Comparison of ENCODE assay signal across 8 cellular contexts in the genomic region with DNA sequence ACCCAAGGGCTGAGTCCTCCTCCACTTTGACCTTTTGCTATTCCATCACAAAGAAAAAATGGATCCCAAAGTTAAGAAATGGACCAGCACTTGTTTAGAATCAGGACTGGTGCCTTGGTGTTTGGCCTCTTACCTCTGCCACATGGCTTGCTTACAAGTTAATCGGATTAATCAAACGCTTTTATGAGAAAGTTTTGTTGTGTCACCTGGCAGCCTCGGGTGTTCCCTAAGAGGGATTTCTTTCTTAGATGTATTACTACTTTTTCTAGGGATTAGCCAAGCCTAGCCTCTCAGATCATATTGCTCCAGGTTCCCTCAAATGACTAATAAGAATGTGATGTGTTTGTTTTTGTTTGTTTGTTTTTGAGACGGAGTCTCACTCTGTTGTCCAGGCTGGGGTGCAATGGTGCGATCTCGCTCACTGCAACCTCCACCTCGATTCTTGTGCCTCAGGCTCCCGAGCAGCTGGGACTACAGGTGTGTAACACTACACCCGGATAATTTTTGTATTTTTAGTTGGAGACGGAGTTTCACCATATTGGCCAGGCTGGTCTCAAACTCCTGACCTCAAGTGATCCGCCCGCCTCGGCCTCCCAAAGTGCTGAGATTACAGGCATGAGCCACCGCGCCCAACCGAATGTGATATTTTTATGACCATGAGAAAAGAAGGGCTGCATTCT. TPM values are rescaled to one million over a fixed set of nuclear protein-coding genes. Genes with fewer than 3 reads are reported as not detected.
A peak's percentile ranks its signal among the peaks of the same experiment; 100 is the strongest.
DNase-seq lines count a peak whose midpoint lies in the region; ATAC-seq, FAIRE-seq and TF ChIP-seq lines count a peak whose summit lies in the region.

No MANE protein-coding gene starts in this region.

- H3K27me3 ChIP-seq in heart right ventricle = no peaks in the 10 kb centered on the region
- H3K27me3 ChIP-seq in K562 (ENCODE audit: control insufficient read depth in 2 of 2, insufficient read depth in 2 of 2, low read length in 2 of 2) = no peaks in the 10 kb centered on the region
- no peaks in the 10 kb centered on the region for H3K27me3 ChIP-seq in mesenchymal stem cell (ENCODE audit: control insufficient read depth in 1 of 2, insufficient read depth in 1 of 2, low read length in 2 of 2)
- no peaks in the 10 kb centered on the region for H3K27me3 ChIP-seq in vagina

- peak overlapping the region; percentile 61 for H2BK120ac ChIP-seq in mesenchymal stem cell (ENCODE audit: low read depth, low read length)

- TF ChIP-seq POLR2A in K562 (conservative IDR thresholded peaks at IDR 0.05) (no peak), vagina (IDR thresholded peaks at IDR 0.05) (no peak)

- H2BK15ac ChIP-seq in mesenchymal stem cell (ENCODE audit: low read depth, poor library complexity, severe bottlenecking) = no peak overlapping the region

- peaks cover 4 to 39% (median 31%) of the 10 kb centered on the region in 9 donors for H3K4me1 ChIP-seq in heart right ventricle
- peaks cover 12 to 19% of the 10 kb centered on the region in 2 experiments for H3K4me1 ChIP-seq in K562 (replicated peaks in 1 of 2; ENCODE audit: control insufficient read depth in 2 of 2, insufficient read depth in 2 of 2, low read length in 2 of 2)
- H3K4me1 ChIP-seq in mesenchymal stem cell (ENCODE audit: control insufficient read depth, insufficient read depth, low read depth, low read length) = peaks cover 10% of the 10 kb centered on the region
- H3K4me1 ChIP-seq in vagina = peaks cover 30% of the 10 kb centered on the region

- no peaks in the 10 kb centered on the region for H3K9me3 ChIP-seq in heart right ventricle
- H3K9me3 ChIP-seq in K562 (replicated peaks; ENCODE audit: control insufficient read depth, insufficient read depth, low read depth, low read length) = no peaks in the 10 kb centered on the region
- H3K9me3 ChIP-seq in mesenchymal stem cell (ENCODE audit: control insufficient read depth, low read length) = no peaks in the 10 kb centered on the region
- no peaks in the 10 kb centered on the region for H3K9me3 ChIP-seq in vagina

- H3K18ac ChIP-seq in mesenchymal stem cell (ENCODE audit: low read depth in 1 of 2, low read length in 2 of 2) = peak overlapping the region; percentile 37 to 96

- peak overlapping the region; percentile 65 for H2AK5ac ChIP-seq in mesenchymal stem cell (ENCODE audit: low read length, severe bottlenecking)

- no peak for ATAC-seq in heart right ventricle
- no peak for ATAC-seq in left cardiac atrium
- no peak for ATAC-seq in K562

- no peak for TF ChIP-seq RAD21 in K562 (CRISPR knock-in tag; conservative IDR thresholded peaks at IDR 0.05 in 1 of 2, IDR thresholded peaks at IDR 0.05 in 1 of 2)

- H3K4me2 ChIP-seq in K562 (ENCODE audit: insufficient read depth, low read length) (peak overlapping the region; percentile 94), mesenchymal stem cell (ENCODE audit: low read length, poor library complexity, severe bottlenecking) (peak overlapping the region; percentile 86)

- H3K9ac ChIP-seq in K562 (ENCODE audit: insufficient read depth in 1 of 2, low read depth in 2 of 2, low read length in 2 of 2) (peak overlapping the region; percentile 80 to 95), mesenchymal stem cell (ENCODE audit: low read length) (peak overlapping the region; percentile 98)

- H3K23ac ChIP-seq in mesenchymal stem cell (ENCODE audit: low read length in 2 of 2) = no peak overlapping the region

- no peaks in the 10 kb centered on the region for H3K9me1 ChIP-seq in K562 (ENCODE audit: control insufficient read depth, insufficient read depth, low read length)

- H2AFZ ChIP-seq in K562 (ENCODE audit: low read depth, low read length) (peak overlapping the region; percentile 98), mesenchymal stem cell (ENCODE audit: low read depth, low read length) (no peak overlapping the region)

- no peak overlapping the region for H3K14ac ChIP-seq in mesenchymal stem cell (ENCODE audit: low read length in 2 of 2)

- POLR2A ChIA-PET in K562 (lab: Yijun Ruan, JAX) = interaction anchor here (0.6 to 4.2 kb wide), 5 partner anchors 13 to 741 kb away, joined by 3 to 26 read pairs (median 6); no protein-coding TSS in a partner anchor

- intact Hi-C loops in heart right ventricle (cut with DNase I) (loop anchor here in 5 of 10 donors (1.0 to 10.0 kb wide), 5 partner anchors 11 to 344 kb away; a partner anchor contains a TSS), left cardiac atrium (cut with DNase I) (no loop called here), K562 (cut with micrococcal nuclease) (loop anchor here (5.0 kb wide), 1 partner anchor 227 kb away; no protein-coding TSS in a partner anchor), vagina (cut with DNase I) (loop anchor here (10.0 kb wide), 1 partner anchor 514 kb away; a partner anchor contains a TSS)

- H2BK5ac ChIP-seq in mesenchymal stem cell (ENCODE audit: low read depth, low read length, poor library complexity, severe bottlenecking) = peak overlapping the region; percentile 86

- peak overlapping the region; percentile 83 to 91 for H3K4ac ChIP-seq in mesenchymal stem cell (ENCODE audit: low read depth in 1 of 2, low read length in 2 of 2)

- H4K8ac ChIP-seq in mesenchymal stem cell (ENCODE audit: low read length) = peak overlapping the region; percentile 87

- 76% methylated on average over 16 of the region's 16 CpGs for WGBS in heart right ventricle, 2 donors
- WGBS in K562 (ENCODE audit: insufficient coverage, low coverage, missing lambda C conversion rate) = 4% methylated on average over 16 of the region's 16 CpGs
- WGBS in mesenchymal stem cell = 70% methylated on average over 16 of the region's 16 CpGs

- no peak for FAIRE-seq in K562 (lab: Jason Lieb, UNC)

- H3K27ac ChIP-seq in heart right ventricle = peak overlapping the region in 9 of 10 donors; percentile 74 to 97 (median 93)
- peak overlapping the region; percentile 86 for H3K27ac ChIP-seq in K562 (ENCODE audit: extremely low read depth, low read depth, low read length)
- H3K27ac ChIP-seq in mesenchymal stem cell (ENCODE audit: low read length, poor library complexity, severe bottlenecking) = peak overlapping the region; percentile 98
- peak overlapping the region; percentile 93 for H3K27ac ChIP-seq in vagina

- H2BK12ac ChIP-seq in mesenchymal stem cell (ENCODE audit: low read length in 2 of 2) = no peak overlapping the region

- peak overlapping the region; percentile 53 to 97 (median 77) for H3K4me3 ChIP-seq in heart right ventricle
- peak overlapping the region; percentile 67 for H3K4me3 ChIP-seq in K562
- H3K4me3 ChIP-seq in mesenchymal stem cell (ENCODE audit: insufficient read depth in 1 of 2, low read depth in 1 of 2, low read length in 2 of 2) = peak overlapping the region; percentile 65 to 92
- peak overlapping the region; percentile 71 to 74 for H3K4me3 ChIP-seq in vagina

- in situ Hi-C loops in K562 (cut with MboI) = no loop called here

- no peak for TF ChIP-seq EP300 in K562 (IDR thresholded peaks at IDR 0.05; ENCODE audit: low read length)

- H3K79me1 ChIP-seq in mesenchymal stem cell (replicated peaks; ENCODE audit: low read length, poor library complexity, severe bottlenecking) = peaks cover 2% of the 10 kb centered on the region

- DNase-seq in heart right ventricle (no peak), left cardiac atrium (no peak), K562 (ENCODE audit: extremely low read depth in 1 of 4, low spot score in 3 of 4) (no peak), mesenchymal stem cell (peak; percentile 33), vagina (ENCODE audit: extremely low spot score in 2 of 2) (no peak), COLO829 (ENCODE audit: low spot score) (no peak), SKM-1 (lab: John Stamatoyannopoulos, UW; ENCODE audit: unreplicated experiment) (no peak)
- no peak for DNase-seq in activated CD4-positive, CD25-positive, alpha-beta regulatory T cell treated with anti-CD3 and anti-CD28 coated beads, Interleukin-2, amount 50 U/mL, for 72 hours

- TF ChIP-seq CTCF in heart right ventricle (IDR thresholded peaks at IDR 0.05) (no peak), K562 (IDR thresholded peaks at IDR 0.05 in 2 of 3, conservative IDR thresholded peaks at IDR 0.05 in 1 of 3; ENCODE audit: insufficient read depth in 2 of 3, low read depth in 1 of 3, low read length in 3 of 3) (no peak), vagina (IDR thresholded peaks at IDR 0.05) (no peak)

- peaks cover 0 to 28% (median 9%) of the 10 kb centered on the region in 9 donors for H3K36me3 ChIP-seq in heart right ventricle
- H3K36me3 ChIP-seq in K562 (ENCODE audit: control insufficient read depth, insufficient read depth, low read length) = peaks cover 34% of the 10 kb centered on the region
- peaks cover 6 to 27% of the 10 kb centered on the region in 2 experiments for H3K36me3 ChIP-seq in mesenchymal stem cell (ENCODE audit: control insufficient read depth in 1 of 2, insufficient read depth in 2 of 2, low read depth in 1 of 2, low read length in 2 of 2)
- H3K36me3 ChIP-seq in vagina = peaks cover 0 to 3% of the 10 kb centered on the region in 2 donors

- H4K20me1 ChIP-seq in K562 (replicated peaks; ENCODE audit: control insufficient read depth, insufficient read depth, low read length) = no peaks in the 10 kb centered on the region; the same call in 1 of the 2 replicates

- no peak overlapping the region for H4K91ac ChIP-seq in mesenchymal stem cell (ENCODE audit: low read length)

- CTCF ChIA-PET in K562 (lab: Yijun Ruan, JAX; ENCODE audit: low intra/inter-chr PET ratio) = interaction anchor here (0.7 kb wide), 1 partner anchor 9 kb away, joined by 6 read pairs; no protein-coding TSS in a partner anchor

- no TSS peak for BruUV-seq in K562 (replicated peaks; lab: Mats Ljungman, UMichigan)

- peaks cover 45% of the 10 kb centered on the region for H3K79me2 ChIP-seq in K562 (ENCODE audit: control insufficient read depth, insufficient read depth, low read length)

RNA-seq across cellular contexts. Expression of a gene that starts 0.9 kb away (rescaled TPM):
- total RNA-seq in heart right ventricle (10 to 100 TPM; 22.8 to 35.0 (median 29.8) TPM), left cardiac atrium (10 to 100 TPM; 29.4 to 38.6 TPM), K562 (2014; rRNA removed) (71.8 and 87.5 TPM in 2 replicates), K562 (2014; rRNA removed; fragmentation: Illumina TruSeq; extraction: Trizol) (134 and 145 TPM in 2 replicates), K562 (2015; rRNA removed; fragmentation: Illumina TruSeq; extraction: Trizol) (100 and 102 TPM in 2 replicates), K562 (2021) (78.8 and 79.9 TPM in 2 replicates), vagina (58.4 TPM)
- polyA plus RNA-seq in heart right ventricle (10 to 100 TPM in 1 of 2 donors, 1 to 10 TPM in 1; 8.2 to 31.4 TPM), K562 (2011; rRNA removed) (95.4 and 111 TPM in 2 replicates), K562 (2014; fragmentation: Illumina TruSeq; extraction: Trizol) (97.0 and 104 TPM in 2 replicates), K562 (2014; fragmentation: Nextera tagmentation; extraction: Ambion mirVana) (10 to 100 TPM; 35.4 to 41.1 TPM), K562 (2014; rRNA removed) (92.2 and 94.1 TPM in 2 replicates)
- total RNA-seq in K562 (2011; cell fraction: chromatin; rRNA removed; ENCODE audit: low replicate concordance) = 23.4 and 44.5 TPM in 2 replicates
- total RNA-seq in K562 (2011; cell fraction: nucleolus; rRNA removed) = 13.5 and 15.3 TPM in 2 replicates
- 28.3 and 34.4 TPM in 2 replicates for total RNA-seq in K562 (2011; cell fraction: nucleoplasm; rRNA removed)
- polyA plus RNA-seq in K562 (2011; cell fraction: cytosol; rRNA removed) = 35.3 and 57.4 TPM in 2 replicates
- 24.5 and 38.9 TPM in 2 replicates for polyA plus RNA-seq in K562 (2011; cell fraction: nucleus; rRNA removed)
- 65.4 and 94.0 TPM in 2 replicates for polyA plus RNA-seq in K562 (2012)
- 76.2 and 81.4 TPM in 2 replicates for polyA minus RNA-seq in K562 (2011; rRNA and poly(A)+ RNA removed)
- polyA minus RNA-seq in K562 (2011; cell fraction: cytosol; rRNA and poly(A)+ RNA removed) = 32.2 and 35.4 TPM in 2 replicates
- 8.2 and 16.9 TPM in 2 replicates for polyA minus RNA-seq in K562 (2011; cell fraction: nucleus; rRNA and poly(A)+ RNA removed)
- 34.2 TPM for polyA plus RNA-seq in mesenchymal stem cell (2013, experiment 1 of 2)
- 32.7 TPM for polyA plus RNA-seq in mesenchymal stem cell (2013, experiment 2 of 2)

RNA-seq across cellular contexts. Expression of a gene that starts 39.0 kb away (rescaled TPM):
- not detected for total RNA-seq in heart right ventricle
- not detected for polyA plus RNA-seq in heart right ventricle
- not detected for total RNA-seq in left cardiac atrium
- not detected in 2 replicates for total RNA-seq in K562 (2011; cell fraction: chromatin; rRNA removed; ENCODE audit: low replicate concordance)
- not detected in 2 replicates for total RNA-seq in K562 (2011; cell fraction: nucleolus; rRNA removed)
- total RNA-seq in K562 (2011; cell fraction: nucleoplasm; rRNA removed) = not detected in 2 replicates
- total RNA-seq in K562 (2014; rRNA removed) = 0.09 TPM in 1 of 2 replicates, not detected in the other
- total RNA-seq in K562 (2014; rRNA removed; fragmentation: Illumina TruSeq; extraction: Trizol) = 0.15 TPM in 1 of 2 replicates, not detected in the other
- total RNA-seq in K562 (2015; rRNA removed; fragmentation: Illumina TruSeq; extraction: Trizol) = not detected in 2 replicates
- 0.09 TPM in 1 of 2 replicates, not detected in the other for total RNA-seq in K562 (2021)
- polyA plus RNA-seq in K562 (2011; rRNA removed) = 0.04 TPM in 2 replicates
- 0.01 TPM in 1 of 2 replicates, not detected in the other for polyA plus RNA-seq in K562 (2011; cell fraction: cytosol; rRNA removed)
- polyA plus RNA-seq in K562 (2011; cell fraction: nucleus; rRNA removed) = not detected in 2 replicates
- polyA plus RNA-seq in K562 (2012) = 0.04 and 0.05 TPM in 2 replicates
- polyA plus RNA-seq in K562 (2014; fragmentation: Illumina TruSeq; extraction: Trizol) = 0.06 TPM in 1 of 2 replicates, not detected in the other
- under 1 TPM in 1 of 2 experiments, not detected in 1; 0.01 TPM for polyA plus RNA-seq in K562 (2014; fragmentation: Nextera tagmentation; extraction: Ambion mirVana)
- not detected in 2 replicates for polyA plus RNA-seq in K562 (2014; rRNA removed)
- not detected in 2 replicates for polyA minus RNA-seq in K562 (2011; rRNA and poly(A)+ RNA removed)
- not detected in 2 replicates for polyA minus RNA-seq in K562 (2011; cell fraction: cytosol; rRNA and poly(A)+ RNA removed)
- not detected in 2 replicates for polyA minus RNA-seq in K562 (2011; cell fraction: nucleus; rRNA and poly(A)+ RNA removed)
- polyA plus RNA-seq in mesenchymal stem cell (2013, experiment 1 of 2) = not detected
- not detected for polyA plus RNA-seq in mesenchymal stem cell (2013, experiment 2 of 2)
- total RNA-seq in vagina = not detected

RNA-seq across cellular contexts. Expression of a gene that starts 57.7 kb away (rescaled TPM):
- total RNA-seq in heart right ventricle = 10 to 100 TPM in 1 of 10 donors, 1 to 10 TPM in 9; 5.8 to 10.2 (median 7.4) TPM
- 10 to 100 TPM in 1 of 2 donors, 1 to 10 TPM in 1; 6.6 to 11.7 TPM for polyA plus RNA-seq in heart right ventricle
- total RNA-seq in left cardiac atrium = 10 to 100 TPM in 1 of 2 donors, 1 to 10 TPM in 1; 8.2 to 10.7 TPM
- 19.4 and 24.4 TPM in 2 replicates for total RNA-seq in K562 (2011; cell fraction: chromatin; rRNA removed; ENCODE audit: low replicate concordance)
- 28.8 and 31.2 TPM in 2 replicates for total RNA-seq in K562 (2011; cell fraction: nucleolus; rRNA removed)
- 29.9 and 34.0 TPM in 2 replicates for total RNA-seq in K562 (2011; cell fraction: nucleoplasm; rRNA removed)
- total RNA-seq in K562 (2014; rRNA removed) = 52.7 and 60.6 TPM in 2 replicates
- total RNA-seq in K562 (2014; rRNA removed; fragmentation: Illumina TruSeq; extraction: Trizol) = 19.9 and 21.5 TPM in 2 replicates
- 37.9 and 40.7 TPM in 2 replicates for total RNA-seq in K562 (2015; rRNA removed; fragmentation: Illumina TruSeq; extraction: Trizol)
- 45.4 and 47.8 TPM in 2 replicates for total RNA-seq in K562 (2021)
- polyA plus RNA-seq in K562 (2011; rRNA removed) = 45.9 and 47.2 TPM in 2 replicates
- 54.9 and 75.5 TPM in 2 replicates for polyA plus RNA-seq in K562 (2011; cell fraction: cytosol; rRNA removed)
- polyA plus RNA-seq in K562 (2011; cell fraction: nucleus; rRNA removed) = 31.7 and 32.1 TPM in 2 replicates
- 28.3 and 30.1 TPM in 2 replicates for polyA plus RNA-seq in K562 (2012)
- polyA plus RNA-seq in K562 (2014; fragmentation: Illumina TruSeq; extraction: Trizol) = 29.6 and 40.5 TPM in 2 replicates
- polyA plus RNA-seq in K562 (2014; fragmentation: Nextera tagmentation; extraction: Ambion mirVana) = 10 to 100 TPM in 1 of 2 experiments, 1 to 10 TPM in 1; 8.8 to 25.2 TPM
- 51.1 and 59.4 TPM in 2 replicates for polyA plus RNA-seq in K562 (2014; rRNA removed)
- polyA minus RNA-seq in K562 (2011; rRNA and poly(A)+ RNA removed) = 19.4 and 21.4 TPM in 2 replicates
- 17.9 and 18.6 TPM in 2 replicates for polyA minus RNA-seq in K562 (2011; cell fraction: cytosol; rRNA and poly(A)+ RNA removed)
- 26.0 and 42.1 TPM in 2 replicates for polyA minus RNA-seq in K562 (2011; cell fraction: nucleus; rRNA and poly(A)+ RNA removed)
- polyA plus RNA-seq in mesenchymal stem cell (2013, experiment 1 of 2) = 15.1 TPM
- 15.5 TPM for polyA plus RNA-seq in mesenchymal stem cell (2013, experiment 2 of 2)
- total RNA-seq in vagina = 24.8 TPM

Comparison
In these comparisons a context has a peak if more than half of its experiments do, and no peak if none do; other contexts are left out.
1. intact Hi-C loops: an anchor here in K562 (5.0 kb wide) and vagina (10.0 kb wide); none called in left cardiac atrium.